1 cellular context compared by ENCODE assay signal in genomic region chr3:149663966-149664365, GRCh38.
TF ChIP-seq lines count a peak whose summit lies in the region.

No MANE protein-coding gene starts in this region.

TF ChIP-seq in WTC11, 78 proteins besides CTCF, POLR2A, EP300 and RAD21 (continued from another document):
- TF ChIP-seq ARID4B (CRISPR knock-in tag; IDR thresholded peaks at IDR 0.05; ENCODE audit: borderline replicate concordance) = no peak
TF ChIP-seq in WTC11: peak in this region for 1.
